In the genomic region with DNA sequence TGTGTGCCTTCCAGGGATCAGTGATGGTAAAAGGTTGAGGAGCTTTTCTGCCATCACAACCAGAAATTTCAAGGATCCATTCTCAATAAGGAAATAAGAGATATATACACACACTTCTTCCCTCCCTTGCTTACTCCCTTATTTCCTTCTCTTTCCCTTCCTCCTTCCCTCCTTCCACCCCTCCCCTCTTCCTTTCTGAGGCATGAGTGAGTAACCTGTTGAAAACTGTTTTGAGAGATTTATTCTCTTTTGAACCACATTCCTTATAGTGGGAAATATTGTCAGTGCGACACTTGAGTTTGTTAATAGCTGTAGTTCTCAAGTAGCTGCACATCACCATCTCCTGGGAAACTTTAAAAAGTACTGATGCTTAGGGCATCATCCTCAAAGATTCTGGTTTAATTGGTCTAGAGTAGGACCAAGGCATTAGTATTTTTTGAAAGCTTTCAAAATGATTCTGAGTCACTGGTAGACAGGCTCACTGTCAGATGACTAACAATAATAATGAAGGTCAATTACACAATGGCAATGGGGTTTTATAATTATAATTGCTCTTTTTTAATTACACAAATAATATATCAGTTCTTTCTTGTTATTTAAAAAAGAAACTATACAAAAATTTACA, we compare ENCODE assay signal across 1 cellular context.
TF ChIP-seq lines count a peak whose summit lies in the region.

No MANE protein-coding gene starts in this region.

TF ChIP-seq in GM23338, 12 proteins besides CTCF, POLR2A, EP300 and RAD21 (continued from another document):
- TF ChIP-seq, protein P1, sequence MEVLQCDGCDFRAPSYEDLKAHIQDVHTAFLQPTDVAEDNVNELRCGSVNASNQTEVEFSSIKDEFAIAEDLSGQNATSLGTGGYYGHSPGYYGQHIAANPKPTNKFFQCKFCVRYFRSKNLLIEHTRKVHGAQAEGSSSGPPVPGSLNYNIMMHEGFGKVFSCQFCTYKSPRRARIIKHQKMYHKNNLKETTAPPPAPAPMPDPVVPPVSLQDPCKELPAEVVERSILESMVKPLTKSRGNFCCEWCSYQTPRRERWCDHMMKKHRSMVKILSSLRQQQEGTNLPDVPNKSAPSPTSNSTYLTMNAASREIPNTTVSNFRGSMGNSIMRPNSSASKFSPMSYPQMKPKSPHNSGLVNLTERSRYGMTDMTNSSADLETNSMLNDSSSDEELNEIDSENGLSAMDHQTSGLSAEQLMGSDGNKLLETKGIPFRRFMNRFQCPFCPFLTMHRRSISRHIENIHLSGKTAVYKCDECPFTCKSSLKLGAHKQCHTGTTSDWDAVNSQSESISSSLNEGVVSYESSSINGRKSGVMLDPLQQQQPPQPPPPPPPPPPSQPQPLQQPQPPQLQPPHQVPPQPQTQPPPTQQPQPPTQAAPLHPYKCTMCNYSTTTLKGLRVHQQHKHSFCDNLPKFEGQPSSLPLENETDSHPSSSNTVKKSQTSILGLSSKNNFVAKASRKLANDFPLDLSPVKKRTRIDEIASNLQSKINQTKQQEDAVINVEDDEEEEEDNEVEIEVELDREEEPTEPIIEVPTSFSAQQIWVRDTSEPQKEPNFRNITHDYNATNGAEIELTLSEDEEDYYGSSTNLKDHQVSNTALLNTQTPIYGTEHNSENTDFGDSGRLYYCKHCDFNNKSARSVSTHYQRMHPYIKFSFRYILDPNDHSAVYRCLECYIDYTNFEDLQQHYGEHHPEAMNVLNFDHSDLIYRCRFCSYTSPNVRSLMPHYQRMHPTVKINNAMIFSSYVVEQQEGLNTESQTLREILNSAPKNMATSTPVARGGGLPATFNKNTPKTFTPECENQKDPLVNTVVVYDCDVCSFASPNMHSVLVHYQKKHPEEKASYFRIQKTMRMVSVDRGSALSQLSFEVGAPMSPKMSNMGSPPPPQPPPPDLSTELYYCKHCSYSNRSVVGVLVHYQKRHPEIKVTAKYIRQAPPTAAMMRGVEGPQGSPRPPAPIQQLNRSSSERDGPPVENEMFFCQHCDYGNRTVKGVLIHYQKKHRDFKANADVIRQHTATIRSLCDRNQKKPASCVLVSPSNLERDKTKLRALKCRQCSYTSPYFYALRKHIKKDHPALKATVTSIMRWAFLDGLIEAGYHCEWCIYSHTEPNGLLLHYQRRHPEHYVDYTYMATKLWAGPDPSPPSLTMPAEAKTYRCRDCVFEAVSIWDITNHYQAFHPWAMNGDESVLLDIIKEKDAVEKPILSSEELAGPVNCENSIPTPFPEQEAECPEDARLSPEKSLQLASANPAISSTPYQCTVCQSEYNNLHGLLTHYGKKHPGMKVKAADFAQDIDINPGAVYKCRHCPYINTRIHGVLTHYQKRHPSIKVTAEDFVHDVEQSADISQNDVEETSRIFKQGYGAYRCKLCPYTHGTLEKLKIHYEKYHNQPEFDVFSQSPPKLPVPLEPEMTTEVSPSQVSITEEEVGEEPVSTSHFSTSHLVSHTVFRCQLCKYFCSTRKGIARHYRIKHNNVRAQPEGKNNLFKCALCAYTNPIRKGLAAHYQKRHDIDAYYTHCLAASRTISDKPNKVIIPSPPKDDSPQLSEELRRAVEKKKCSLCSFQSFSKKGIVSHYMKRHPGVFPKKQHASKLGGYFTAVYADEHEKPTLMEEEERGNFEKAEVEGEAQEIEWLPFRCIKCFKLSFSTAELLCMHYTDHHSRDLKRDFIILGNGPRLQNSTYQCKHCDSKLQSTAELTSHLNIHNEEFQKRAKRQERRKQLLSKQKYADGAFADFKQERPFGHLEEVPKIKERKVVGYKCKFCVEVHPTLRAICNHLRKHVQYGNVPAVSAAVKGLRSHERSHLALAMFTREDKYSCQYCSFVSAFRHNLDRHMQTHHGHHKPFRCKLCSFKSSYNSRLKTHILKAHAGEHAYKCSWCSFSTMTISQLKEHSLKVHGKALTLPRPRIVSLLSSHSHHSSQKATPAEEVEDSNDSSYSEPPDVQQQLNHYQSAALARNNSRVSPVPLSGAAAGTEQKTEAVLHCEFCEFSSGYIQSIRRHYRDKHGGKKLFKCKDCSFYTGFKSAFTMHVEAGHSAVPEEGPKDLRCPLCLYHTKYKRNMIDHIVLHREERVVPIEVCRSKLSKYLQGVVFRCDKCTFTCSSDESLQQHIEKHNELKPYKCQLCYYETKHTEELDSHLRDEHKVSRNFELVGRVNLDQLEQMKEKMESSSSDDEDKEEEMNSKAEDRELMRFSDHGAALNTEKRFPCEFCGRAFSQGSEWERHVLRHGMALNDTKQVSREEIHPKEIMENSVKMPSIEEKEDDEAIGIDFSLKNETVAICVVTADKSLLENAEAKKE (CRISPR knock-in tag; IDR thresholded peaks at IDR 0.05) = no peak
- no peak for TF ChIP-seq JUNB (IDR thresholded peaks at IDR 0.05; ENCODE audit: unreplicated experiment)
- no peak for TF ChIP-seq EZH2 (IDR thresholded peaks at IDR 0.05; ENCODE audit: low read depth, unreplicated experiment)
- TF ChIP-seq ZNF331 (CRISPR knock-in tag; IDR thresholded peaks at IDR 0.05; ENCODE audit: low read depth) = no peak
- TF ChIP-seq, protein P2, sequence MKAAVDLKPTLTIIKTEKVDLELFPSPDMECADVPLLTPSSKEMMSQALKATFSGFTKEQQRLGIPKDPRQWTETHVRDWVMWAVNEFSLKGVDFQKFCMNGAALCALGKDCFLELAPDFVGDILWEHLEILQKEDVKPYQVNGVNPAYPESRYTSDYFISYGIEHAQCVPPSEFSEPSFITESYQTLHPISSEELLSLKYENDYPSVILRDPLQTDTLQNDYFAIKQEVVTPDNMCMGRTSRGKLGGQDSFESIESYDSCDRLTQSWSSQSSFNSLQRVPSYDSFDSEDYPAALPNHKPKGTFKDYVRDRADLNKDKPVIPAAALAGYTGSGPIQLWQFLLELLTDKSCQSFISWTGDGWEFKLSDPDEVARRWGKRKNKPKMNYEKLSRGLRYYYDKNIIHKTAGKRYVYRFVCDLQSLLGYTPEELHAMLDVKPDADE (IDR thresholded peaks at IDR 0.05) = no peak
- no peak for TF ChIP-seq NANOG (IDR thresholded peaks at IDR 0.05; ENCODE audit: borderline replicate concordance)
- no peak for TF ChIP-seq EZH2phosphoT487 (IDR thresholded peaks at IDR 0.05; ENCODE audit: unreplicated experiment)
- no peak for TF ChIP-seq POLR2AphosphoS5 (IDR thresholded peaks at IDR 0.05; ENCODE audit: low read depth)
- no peak for TF ChIP-seq STAT1 (IDR thresholded peaks at IDR 0.05; ENCODE audit: unreplicated experiment)
- TF ChIP-seq REST (IDR thresholded peaks at IDR 0.05; ENCODE audit: unreplicated experiment) = no peak
- no peak for TF ChIP-seq ZNF114 (CRISPR knock-in tag; IDR thresholded peaks at IDR 0.05)
